ENCODE assay signal across 1 cellular context in the genomic region with DNA sequence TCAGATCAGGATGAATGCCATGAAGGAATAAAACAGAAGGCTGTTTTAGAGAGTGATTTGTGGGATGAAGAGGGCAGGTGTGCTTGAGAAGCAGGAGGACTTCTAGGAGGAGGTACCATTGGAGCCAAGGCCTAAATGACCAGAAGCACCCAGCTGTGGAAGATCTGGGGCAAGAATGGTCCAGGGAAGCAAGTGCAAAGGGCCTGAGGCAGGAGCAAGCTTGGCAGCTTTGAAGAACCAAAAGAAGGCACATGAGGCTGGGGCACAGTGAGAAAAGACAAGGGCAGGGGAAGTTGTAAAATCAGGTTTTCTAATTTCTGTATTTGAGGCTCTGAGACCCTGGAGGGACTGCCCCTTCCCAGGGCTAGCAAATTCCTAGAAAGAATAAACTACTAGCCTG.
A peak's percentile ranks its signal among the peaks of the same experiment; 100 is the strongest.
TF ChIP-seq lines count a peak whose summit lies in the region.

No MANE protein-coding gene starts in this region.

TF ChIP-seq in H1, 55 proteins besides CTCF, POLR2A, EP300 and RAD21:
- no peak for TF ChIP-seq BCL11A (IDR thresholded peaks at IDR 0.05; ENCODE audit: low read depth in 2 of 2, low read length in 2 of 2)
- TF ChIP-seq KDM1A (IDR thresholded peaks at IDR 0.05; ENCODE audit: borderline replicate concordance, low read length), result peak; percentile 76; the same call in 1 of the 2 replicates
- TF ChIP-seq MAFK (IDR thresholded peaks at IDR 0.05; ENCODE audit: low read depth, low read length), result no peak
